In the genomic region with DNA sequence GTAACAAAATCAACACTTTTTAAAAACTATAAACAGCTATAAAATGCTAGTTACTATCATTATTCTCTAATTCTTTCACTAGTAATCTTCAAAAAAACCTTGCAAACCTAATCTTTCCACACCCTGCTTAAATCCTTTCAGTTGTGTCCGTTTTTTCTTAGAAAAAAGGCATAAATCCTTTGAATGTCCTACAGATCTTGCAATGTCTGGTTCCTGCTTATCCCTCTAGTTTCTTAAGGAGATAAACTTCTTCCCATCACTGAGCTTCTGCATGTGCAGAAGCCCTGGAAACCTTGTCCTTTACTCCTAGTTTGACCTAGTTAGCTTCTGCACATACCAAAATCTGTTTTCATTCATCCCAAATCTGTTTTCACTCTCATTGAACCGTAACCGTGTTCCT, we compare ENCODE assay signal across 8 cellular contexts. TPM values are rescaled to one million over a fixed set of nuclear protein-coding genes. Genes with fewer than 3 reads are reported as not detected.
A peak's percentile ranks its signal among the peaks of the same experiment; 100 is the strongest.
DNase-seq lines count a peak whose midpoint lies in the region; ATAC-seq, FAIRE-seq and TF ChIP-seq lines count a peak whose summit lies in the region.

No MANE protein-coding gene starts in this region.

- no peaks in the 10 kb centered on the region for H3K27me3 Mint-ChIP-seq in activated CD4-positive, alpha-beta T cell treated with anti-CD3 and anti-CD28 coated beads for 36 hours
- H3K27me3 Mint-ChIP-seq in activated naive CD8-positive, alpha-beta T cell = no peaks in the 10 kb centered on the region

- TF ChIP-seq CTCF in keratinocyte (optimal IDR thresholded peaks at IDR 0.05 in 1 of 3, IDR thresholded peaks at IDR 0.05 in 1 of 3, conservative IDR thresholded peaks at IDR 0.05 in 1 of 3; ENCODE audit: extremely low read depth in 1 of 3, insufficient read depth in 2 of 3, low read length in 3 of 3) = no peak
- TF ChIP-seq CTCF in testis (IDR thresholded peaks at IDR 0.05) = no peak

- peaks cover 29% of the 10 kb centered on the region for H3K36me3 Mint-ChIP-seq in activated CD4-positive, alpha-beta T cell treated with anti-CD3 and anti-CD28 coated beads for 36 hours (ENCODE audit: low read depth)
- peaks cover 12% of the 10 kb centered on the region for H3K36me3 Mint-ChIP-seq in activated naive CD8-positive, alpha-beta T cell

- H3K4me1 ChIP-seq in keratinocyte (ENCODE audit: control insufficient read depth, extremely low read depth, insufficient read depth, low read length) = peaks cover 12% of the 10 kb centered on the region
- peaks cover 19% of the 10 kb centered on the region for H3K4me1 ChIP-seq in testis

- H3K27me3 ChIP-seq in keratinocyte (ENCODE audit: control insufficient read depth, extremely low read depth, insufficient read depth, low read length) (no peaks in the 10 kb centered on the region), testis (no peaks in the 10 kb centered on the region)

- H3K9ac ChIP-seq in keratinocyte (ENCODE audit: control insufficient read depth, extremely low read depth, insufficient read depth, low read length) = peak overlapping the region; percentile 99

- POLR2A ChIA-PET in activated CD4-positive, alpha-beta T cell treated with anti-CD3 and anti-CD28 coated beads for 36 hours (lab: Charles Lee) = interaction anchor here (1.9 kb wide), 1 partner anchor 96 kb away, joined by 13 read pairs; a partner anchor contains a TSS

- H3K36me3 ChIP-seq in keratinocyte (ENCODE audit: control insufficient read depth in 2 of 2, extremely low read depth in 1 of 2, insufficient read depth in 2 of 2, low read length in 2 of 2) = peaks cover 2 to 14% of the 10 kb centered on the region in 2 experiments
- H3K36me3 ChIP-seq in testis (ENCODE audit: low read depth, missing control alignments) = no peaks in the 10 kb centered on the region

- 5% methylated on average over 3 of the region's 3 CpGs for WGBS in testis, 2 donors

- FAIRE-seq in keratinocyte (lab: Jason Lieb, UNC) = peak; percentile 13

- TF ChIP-seq POLR2A in testis (IDR thresholded peaks at IDR 0.05) = no peak

- H4K20me1 ChIP-seq in keratinocyte (ENCODE audit: control insufficient read depth, extremely low read depth, insufficient read depth, low read length) = no peaks in the 10 kb centered on the region

- peaks cover 63% of the 10 kb centered on the region for H3K4me1 Mint-ChIP-seq in activated CD4-positive, alpha-beta T cell treated with anti-CD3 and anti-CD28 coated beads for 36 hours
- peaks cover 60% of the 10 kb centered on the region for H3K4me1 Mint-ChIP-seq in activated naive CD8-positive, alpha-beta T cell (ENCODE audit: low read depth)

- H3K9me1 ChIP-seq in keratinocyte (ENCODE audit: control insufficient read depth, extremely low read depth, insufficient read depth, low read length) = no peaks in the 10 kb centered on the region

- dilution Hi-C loops in keratinocyte (cut with MboI; ENCODE audit: extremely low pct_ligation_motif_present, low sequenced_read_pairs) = no loop called here

- H3K4me3 Mint-ChIP-seq in activated CD4-positive, alpha-beta T cell treated with anti-CD3 and anti-CD28 coated beads for 36 hours = peak overlapping the region; percentile 97
- H3K4me3 Mint-ChIP-seq in activated naive CD8-positive, alpha-beta T cell = peak overlapping the region; percentile 92

- no peaks in the 10 kb centered on the region for H3K9me3 ChIP-seq in keratinocyte (ENCODE audit: control insufficient read depth, low read depth, low read length)
- no peaks in the 10 kb centered on the region for H3K9me3 ChIP-seq in testis

- no peaks in the 10 kb centered on the region for H3K9me3 Mint-ChIP-seq in activated CD4-positive, alpha-beta T cell treated with anti-CD3 and anti-CD28 coated beads for 36 hours (ENCODE audit: low read depth)
- no peaks in the 10 kb centered on the region for H3K9me3 Mint-ChIP-seq in activated naive CD8-positive, alpha-beta T cell (ENCODE audit: low read depth)

- peak overlapping the region; percentile 74 to 97 (median 78) for H3K4me3 ChIP-seq in keratinocyte (ENCODE audit: control insufficient read depth in 2 of 3, extremely low read depth in 1 of 3, insufficient read depth in 2 of 3, low read depth in 1 of 3, low read length in 3 of 3)
- peak overlapping the region; percentile 83 to 89 for H3K4me3 ChIP-seq in testis

- peak overlapping the region; percentile 93 for H3K4me2 ChIP-seq in keratinocyte (ENCODE audit: control insufficient read depth, extremely low read depth, insufficient read depth, low read depth, low read length)

- H3K79me2 ChIP-seq in keratinocyte (ENCODE audit: control insufficient read depth, insufficient read depth, low read length) = peaks cover 48% of the 10 kb centered on the region

- ATAC-seq in activated CD4-positive, alpha-beta T cell treated with anti-CD3 and anti-CD28 coated beads for 36 hours = no peak

- H3K27ac ChIP-seq in keratinocyte (ENCODE audit: control insufficient read depth, insufficient read depth, low read length) (peak overlapping the region; percentile 100), testis (peak overlapping the region in 1 of 2 donors; percentile 97)

- CTCF ChIA-PET in activated CD4-positive, alpha-beta T cell treated with anti-CD3 and anti-CD28 coated beads for 36 hours (lab: Charles Lee) = interaction anchor here (0.8 to 1.5 kb wide), 4 partner anchors 11 to 96 kb away, joined by 3 to 4 read pairs (median 4); no protein-coding TSS in a partner anchor

- DNase-seq in activated CD4-positive, alpha-beta T cell treated with anti-CD3 and anti-CD28 coated beads for 36 hours = no peak
- no peak for DNase-seq in activated CD4-positive, alpha-beta T cell treated with anti-CD3 and anti-CD28 coated beads for 1 hour
- DNase-seq in keratinocyte (ENCODE audit: low read depth, low spot score) = no peak
- DNase-seq in testis = no peak
- DNase-seq in kidney glomerular epithelial cell (lab: John Stamatoyannopoulos, UW) = no peak
- no peak for DNase-seq in foreskin melanocyte
- no peak for DNase-seq in OCI-M1 (lab: John Stamatoyannopoulos, UW)

- intact Hi-C loops in activated CD4-positive, alpha-beta T cell treated with anti-CD3 and anti-CD28 coated beads for 36 hours (cut with DNase I, micrococcal nuclease) = loop anchor here in 1 of 2 experiments (2.0 to 5.0 kb wide), 2 partner anchors 36 to 94 kb away; a partner anchor contains a TSS
- intact Hi-C loops in testis (cut with DNase I; ENCODE audit: low total_unique reads) = no loop called here

- H3K27ac Mint-ChIP-seq in activated CD4-positive, alpha-beta T cell treated with anti-CD3 and anti-CD28 coated beads for 36 hours = peak overlapping the region; percentile 100
- H3K27ac Mint-ChIP-seq in activated naive CD8-positive, alpha-beta T cell = peak overlapping the region; percentile 100

- H2AFZ ChIP-seq in keratinocyte (ENCODE audit: control insufficient read depth, low read length) = peak overlapping the region; percentile 99

RNA-seq across cellular contexts. Expression of a gene that starts 1.3 kb away (rescaled TPM):
- total RNA-seq in activated CD4-positive, alpha-beta T cell treated with anti-CD3 and anti-CD28 coated beads for 36 hours = 10 to 100 TPM; 15.7 to 20.5 TPM
- polyA plus RNA-seq in keratinocyte (16.2 to 22.5 TPM (median 18.8 TPM) in 3 replicates), testis (ENCODE audit: insufficient read depth, low read depth, low replicate concordance) (15.4 TPM)
- 36.7 TPM for polyA plus RNA-seq in keratinocyte (2011; ENCODE audit: low read depth)
- 15.8 and 22.6 TPM in 2 replicates for polyA plus RNA-seq in keratinocyte (2011; cell fraction: cytosol; rRNA removed)
- polyA plus RNA-seq in keratinocyte (2011; cell fraction: nucleus; rRNA removed) = 11.1 and 13.6 TPM in 2 replicates
- 19.1 and 21.6 TPM in 2 replicates for polyA plus RNA-seq in keratinocyte (2012; ENCODE audit: low replicate concordance)
- 2.7 to 7.1 TPM (median 3.4 TPM) in 3 replicates for polyA minus RNA-seq in keratinocyte
- 5.6 TPM for polyA minus RNA-seq in keratinocyte (2011; cell fraction: cytosol; rRNA and poly(A)+ RNA removed)
- 3.2 and 3.5 TPM in 2 replicates for polyA minus RNA-seq in keratinocyte (2011; cell fraction: nucleus; rRNA and poly(A)+ RNA removed)
- 10 to 100 TPM; 13.3 to 18.4 TPM for total RNA-seq in testis
